ENCODE assay signal across 8 cellular contexts in the genomic region with DNA sequence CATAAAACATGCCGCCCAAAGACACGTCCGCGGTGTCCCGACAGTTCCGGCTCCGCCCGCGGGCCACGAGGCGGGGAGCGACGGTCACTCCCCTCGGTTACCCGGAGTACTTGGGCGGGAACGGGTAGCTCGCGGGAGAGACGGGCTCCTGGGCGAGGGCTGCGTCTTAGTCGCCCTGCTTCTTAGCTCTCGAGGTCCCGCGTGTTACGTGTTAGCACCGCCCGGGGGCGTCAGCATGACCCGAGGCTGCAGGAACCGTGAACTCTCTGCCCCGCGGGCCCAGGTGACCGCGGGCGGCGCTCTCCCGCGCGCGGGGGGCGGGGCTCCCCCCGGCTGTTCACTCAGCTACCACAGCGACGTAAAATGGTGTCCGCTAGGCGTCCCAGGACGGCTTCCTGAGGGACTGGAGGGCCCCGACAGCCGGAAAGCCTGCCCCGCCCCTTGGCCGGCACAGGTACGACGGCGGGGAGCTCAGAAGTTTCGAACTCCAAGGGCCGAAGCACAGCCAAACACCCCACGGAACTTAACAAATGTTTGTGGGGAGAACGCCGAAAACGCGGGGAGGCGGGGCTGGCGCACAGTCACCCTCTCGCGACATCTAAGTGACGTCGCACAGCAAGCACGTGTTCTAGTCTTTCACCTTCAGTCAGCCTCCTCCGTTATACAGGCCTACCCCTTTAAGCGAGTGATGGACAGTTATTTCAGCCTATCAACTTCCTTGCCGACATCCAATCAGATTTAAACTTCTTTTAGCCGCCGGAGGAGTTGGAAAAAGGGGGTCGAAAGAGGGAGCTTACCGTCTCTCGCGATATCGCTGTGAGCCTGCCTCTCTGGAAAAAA.
DNase-seq lines count a peak whose midpoint lies in the region; ATAC-seq lines count a peak whose summit lies in the region.

No MANE protein-coding gene starts in this region.

- peak; percentile 64 for ATAC-seq in GM19025 (IDR thresholded peaks at IDR 0.05; ENCODE audit: low read depth, unreplicated experiment)
- peak; percentile 62 for ATAC-seq in HG03196 (IDR thresholded peaks at IDR 0.05; ENCODE audit: unreplicated experiment)

- DNase-seq in AG08396 (ENCODE audit: low spot score) (peak; percentile 95), NCI-H226 (peak; percentile 79), kidney glomerular epithelial cell (lab: John Stamatoyannopoulos, UW) (peak; percentile 100)
- DNase-seq in activated CD4-positive, CD25-positive, alpha-beta regulatory T cell (lab: John Stamatoyannopoulos, UW) = peak; percentile 89 to 93 (median 90)
- DNase-seq in central memory CD4-positive, alpha-beta T cell = peak; percentile 98
- DNase-seq in stimulated activated CD4-positive, alpha-beta T cell treated with anti-CD3 and anti-CD28 coated beads, Interleukin-1b, Interleukin-23, amount 100 ng/mL, for 1 hour (ENCODE audit: low read depth in 2 of 2) = peak; percentile 89 to 90

Comparison
In these comparisons a context has a peak if more than half of its experiments do, and no peak if none do; other contexts are left out.
1. Peak in every context shown above with its lines: DNase-seq and ATAC-seq.